10 cellular contexts compared by ENCODE assay signal in genomic region chr12:15152456-15152855, GRCh38.
DNase-seq lines count a peak whose midpoint lies in the region; TF ChIP-seq lines count a peak whose summit lies in the region.
"Had no signal": no experiment of that assay in that cellular context is flagged by ENCODE, and none has a peak within 500 bp of the region (broad histone marks: within the 10 kb centered on the region; RNA-seq: fewer than 3 reads in every experiment).

No MANE protein-coding gene starts in this region.

- H3K27me3 ChIP-seq in BJ (ENCODE audit: control insufficient read depth, insufficient read depth, low read length) (no peaks in the 10 kb centered on the region), WERI-Rb-1 (ENCODE audit: insufficient read depth, low read depth, severe bottlenecking) (no peaks in the 10 kb centered on the region), cardiac muscle cell (no peaks in the 10 kb centered on the region)

- H3K4me1 ChIP-seq in cardiac muscle cell (ENCODE audit: low read depth) = no peaks in the 10 kb centered on the region

- CTCF ChIA-PET in BJ (lab: Yijun Ruan, JAX) = interaction anchor here (0.6 to 2.6 kb wide), 2 partner anchors 69 to 1432 kb away, joined by 3 to 16 read pairs; partner anchors contain the start of gene RERG

- H3K9me3 ChIP-seq in WERI-Rb-1 (ENCODE audit: severe bottlenecking) (no peaks in the 10 kb centered on the region), cardiac muscle cell (ENCODE audit: low read depth) (no peaks in the 10 kb centered on the region)

- H3K4me3 ChIP-seq in BJ (ENCODE audit: low read depth, low read length) (no peak overlapping the region), WERI-Rb-1 (ENCODE audit: low read depth, low read length) (no peak overlapping the region), cardiac muscle cell (no peak overlapping the region)

- POLR2A ChIA-PET in BJ (lab: Charles Lee) = no interaction called here

- H3K36me3 ChIP-seq in BJ (ENCODE audit: control insufficient read depth, insufficient read depth, low read length) (no peaks in the 10 kb centered on the region), WERI-Rb-1 (no peaks in the 10 kb centered on the region), cardiac muscle cell (no peaks in the 10 kb centered on the region)

- TF ChIP-seq CTCF in BJ (IDR thresholded peaks at IDR 0.05; ENCODE audit: insufficient read depth, low read depth, low read length) = 0 out of 2 replicates have a peak, but pooled peaks have one; percentile 23
- peak; percentile 28; the same call in 1 of the 2 replicates for TF ChIP-seq CTCF in WERI-Rb-1 (IDR thresholded peaks at IDR 0.05; ENCODE audit: low read depth, low read length)
- peak; percentile 28 for TF ChIP-seq CTCF in cardiac muscle cell (IDR thresholded peaks at IDR 0.05; ENCODE audit: low read depth, low read length)

- no peak for DNase-seq in BJ (ENCODE audit: low read depth)
- DNase-seq in WERI-Rb-1 = no peak
- DNase-seq in cardiac muscle cell (ENCODE audit: low read depth in 1 of 2, low spot score in 1 of 2) = peak in 1 of 2 donors; percentile 53
- DNase-seq in renal cortical epithelial cell (ENCODE audit: low read depth) = peak; percentile 45
- no peak for DNase-seq in iPS-NIHi11 (ENCODE audit: low spot score)
- DNase-seq in iPS-NIHi7 (ENCODE audit: extremely low spot score) = no peak
- DNase-seq in NCI-H128 (lab: John Stamatoyannopoulos, UW; ENCODE audit: unreplicated experiment) = no peak
- DNase-seq in T1000 (lab: John Stamatoyannopoulos, UW) = no peak
- DNase-seq: COR-L47, mesendoderm had no signal

- no peak overlapping the region for H3K27ac ChIP-seq in WERI-Rb-1
- H3K27ac ChIP-seq in cardiac muscle cell = no peak overlapping the region
